8 cellular contexts compared by ENCODE assay signal in the genomic region with DNA sequence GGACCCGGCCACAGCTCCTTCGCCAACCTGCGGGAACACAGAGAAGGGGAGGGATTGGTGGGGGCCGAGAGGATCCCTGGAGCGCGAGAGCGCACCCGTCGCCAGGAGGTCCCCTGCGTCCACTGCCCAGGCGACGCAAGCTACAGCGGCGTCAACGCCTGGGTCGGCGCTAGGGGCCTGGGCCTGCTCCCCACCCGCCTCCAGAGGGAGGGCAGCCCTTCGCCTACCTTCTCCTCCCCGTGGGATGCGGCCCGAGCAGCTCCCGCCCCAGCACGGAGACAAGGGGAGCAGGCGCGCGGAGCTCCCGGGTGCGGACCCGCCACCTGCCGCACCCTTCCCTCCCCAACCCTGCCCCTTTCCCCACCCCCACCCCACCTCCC.
A peak's percentile ranks its signal among the peaks of the same experiment; 100 is the strongest.
DNase-seq lines count a peak whose midpoint lies in the region.

No MANE protein-coding gene starts in this region.

- no peaks in the 10 kb centered on the region for H3K9me3 Mint-ChIP-seq in activated CD4-positive, alpha-beta T cell treated with anti-CD3 and anti-CD28 coated beads, Interleukin-2, amount 10 ng/mL, durations not matched to agents 24 days and 14 days
- H3K9me3 Mint-ChIP-seq in activated naive CD8-positive, alpha-beta T cell treated with anti-CD3 and anti-CD28 coated beads for 36 hours = no peaks in the 10 kb centered on the region
- H3K9me3 Mint-ChIP-seq in immature natural killer cell = no peaks in the 10 kb centered on the region

- H3K4me3 Mint-ChIP-seq in activated CD4-positive, alpha-beta T cell treated with anti-CD3 and anti-CD28 coated beads, Interleukin-2, amount 10 ng/mL, durations not matched to agents 24 days and 14 days = peak overlapping the region; percentile 81
- peak overlapping the region; percentile 67 for H3K4me3 Mint-ChIP-seq in activated naive CD8-positive, alpha-beta T cell treated with anti-CD3 and anti-CD28 coated beads for 36 hours
- peak overlapping the region; percentile 78 to 82 (median 80) for H3K4me3 Mint-ChIP-seq in immature natural killer cell

- H3K36me3 ChIP-seq in thymus (ENCODE audit: control insufficient read depth, insufficient read depth) = peaks cover 29% of the 10 kb centered on the region

- peaks cover 16% of the 10 kb centered on the region for H3K4me1 ChIP-seq in thymus (ENCODE audit: control insufficient read depth, insufficient read depth, low read length)

- DNase-seq in activated CD4-positive, alpha-beta T cell treated with anti-CD3 and anti-CD28 coated beads, Interleukin-2, amount 10 ng/mL, durations not matched to agents 24 days and 14 days = peak; percentile 74
- DNase-seq in activated CD4-positive, alpha-beta T cell treated with anti-CD3 and anti-CD28 coated beads, Interleukin-2, amount 50 U/mL, for 1 hour = no peak
- DNase-seq in activated naive CD8-positive, alpha-beta T cell treated with anti-CD3 and anti-CD28 coated beads for 36 hours = peak; percentile 25
- DNase-seq in immature natural killer cell = no peak
- no peak for DNase-seq in kidney glomerular epithelial cell (lab: John Stamatoyannopoulos, UW)
- no peak for DNase-seq in hypothalamus (lab: John Stamatoyannopoulos, UW)
- no peak for DNase-seq in iPS-NIHi7 (ENCODE audit: extremely low spot score)

- peaks cover 27% of the 10 kb centered on the region for H3K4me1 Mint-ChIP-seq in activated CD4-positive, alpha-beta T cell treated with anti-CD3 and anti-CD28 coated beads, Interleukin-2, amount 10 ng/mL, durations not matched to agents 24 days and 14 days
- peaks cover 31% of the 10 kb centered on the region for H3K4me1 Mint-ChIP-seq in activated naive CD8-positive, alpha-beta T cell treated with anti-CD3 and anti-CD28 coated beads for 36 hours
- H3K4me1 Mint-ChIP-seq in immature natural killer cell = peaks cover 27 to 36% of the 10 kb centered on the region in 2 donors

- no peaks in the 10 kb centered on the region for H3K9me3 ChIP-seq in thymus (ENCODE audit: control insufficient read depth)

- peaks cover 2% of the 10 kb centered on the region for H3K27me3 Mint-ChIP-seq in activated CD4-positive, alpha-beta T cell treated with anti-CD3 and anti-CD28 coated beads, Interleukin-2, amount 10 ng/mL, durations not matched to agents 24 days and 14 days
- H3K27me3 Mint-ChIP-seq in activated naive CD8-positive, alpha-beta T cell treated with anti-CD3 and anti-CD28 coated beads for 36 hours = peaks cover 20% of the 10 kb centered on the region
- H3K27me3 Mint-ChIP-seq in immature natural killer cell (ENCODE audit: low read depth in 3 of 3) = peaks cover 2 to 16% (median 10%) of the 10 kb centered on the region in 3 donors

- H3K36me3 Mint-ChIP-seq in activated CD4-positive, alpha-beta T cell treated with anti-CD3 and anti-CD28 coated beads, Interleukin-2, amount 10 ng/mL, durations not matched to agents 24 days and 14 days (ENCODE audit: low read depth) = peaks cover 9% of the 10 kb centered on the region
- no peaks in the 10 kb centered on the region for H3K36me3 Mint-ChIP-seq in activated naive CD8-positive, alpha-beta T cell treated with anti-CD3 and anti-CD28 coated beads for 36 hours
- H3K36me3 Mint-ChIP-seq in immature natural killer cell = peaks cover 0 to 3% (median 0%) of the 10 kb centered on the region in 3 donors

- intact Hi-C loops in activated CD4-positive, alpha-beta T cell treated with anti-CD3 and anti-CD28 coated beads, Interleukin-2, amount 10 ng/mL, durations not matched to agents 24 days and 14 days (cut with micrococcal nuclease) = no loop called here

- H3K4me3 ChIP-seq in thymus (ENCODE audit: low read length) = peak overlapping the region; percentile 43

- WGBS in thymus = under 1% methylated on average over 31 of the region's 31 CpGs

- peak overlapping the region; percentile 72 for H3K27ac Mint-ChIP-seq in activated CD4-positive, alpha-beta T cell treated with anti-CD3 and anti-CD28 coated beads, Interleukin-2, amount 10 ng/mL, durations not matched to agents 24 days and 14 days
- no peak overlapping the region for H3K27ac Mint-ChIP-seq in activated naive CD8-positive, alpha-beta T cell treated with anti-CD3 and anti-CD28 coated beads for 36 hours
- H3K27ac Mint-ChIP-seq in immature natural killer cell = peak overlapping the region in 1 of 6 donors; percentile 53

- H3K27me3 ChIP-seq in thymus (ENCODE audit: control insufficient read depth, insufficient read depth) = peaks cover 22% of the 10 kb centered on the region

- peak overlapping the region; percentile 36 for H3K27ac ChIP-seq in thymus (ENCODE audit: low read depth)

Comparison
In these comparisons a context has a peak if more than half of its experiments do, and no peak if none do; other contexts are left out.
1. DNase-seq: peak in activated CD4-positive, alpha-beta T cell treated with anti-CD3 and anti-CD28 coated beads, Interleukin-2, amount 10 ng/mL, durations not matched to agents 24 days and 14 days (single experiment) and activated naive CD8-positive, alpha-beta T cell treated with anti-CD3 and anti-CD28 coated beads for 36 hours (single experiment); none in activated CD4-positive, alpha-beta T cell treated with anti-CD3 and anti-CD28 coated beads, Interleukin-2, amount 50 U/mL, for 1 hour (single experiment), immature natural killer cell (0 of 3), kidney glomerular epithelial cell (single experiment), hypothalamus (0 of 51) and iPS-NIHi7 (single experiment).
2. Peak in every context shown above with its lines, with median percentiles within 50 percentile points of each other: H3K4me3 Mint-ChIP-seq.